7 cellular contexts compared by ENCODE assay signal in the genomic region with DNA sequence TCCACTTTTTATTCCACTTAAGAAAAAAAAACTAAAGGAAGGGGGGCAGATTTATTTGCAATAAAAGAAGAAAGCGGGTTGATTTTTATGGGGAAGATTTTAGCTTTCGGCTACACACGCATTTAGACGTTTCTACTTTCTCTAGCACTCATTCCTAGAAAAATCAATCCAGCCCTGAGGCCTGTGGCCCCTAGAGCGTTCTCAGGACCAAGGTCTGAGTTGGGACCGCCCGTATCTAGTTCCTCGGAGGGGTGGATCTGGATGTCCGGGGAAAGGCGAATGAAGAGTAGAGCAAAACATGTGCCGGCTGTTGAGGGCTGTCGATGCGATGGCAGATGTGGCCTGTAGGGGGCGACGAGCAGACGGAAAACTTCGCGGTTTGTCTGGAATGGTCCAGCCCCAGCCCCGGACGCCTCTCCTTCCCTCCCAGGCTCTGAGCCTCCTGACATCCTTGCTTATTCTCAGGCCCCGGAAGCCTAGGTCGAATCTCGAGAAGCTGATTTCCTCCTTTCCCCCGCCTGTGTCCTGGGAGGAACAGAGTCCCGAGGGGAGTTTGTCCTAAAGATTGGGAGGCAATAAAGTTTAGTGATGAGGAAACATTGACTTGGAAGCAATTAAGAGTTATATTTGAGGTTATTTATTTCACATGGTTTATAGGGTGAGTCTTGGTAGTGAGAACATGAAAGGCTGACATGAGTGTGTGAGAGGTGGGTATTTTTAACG. TPM values are rescaled to one million over a fixed set of nuclear protein-coding genes. Genes with fewer than 3 reads are reported as not detected.
DNase-seq lines count a peak whose midpoint lies in the region; ATAC-seq and TF ChIP-seq lines count a peak whose summit lies in the region.

No MANE protein-coding gene starts in this region.

- H3K4me3 ChIP-seq in WERI-Rb-1 (ENCODE audit: low read depth, low read length) (no peak overlapping the region), fibroblast of mammary gland (ENCODE audit: control insufficient read depth, low read depth, low read length) (no peak overlapping the region), neural cell (ENCODE audit: low read length) (no peak overlapping the region)

- TF ChIP-seq EP300 in neural cell (conservative IDR thresholded peaks at IDR 0.05; ENCODE audit: poor library complexity, severe bottlenecking): no peak

- H3K27ac ChIP-seq in WERI-Rb-1 (no peak overlapping the region), neural cell (ENCODE audit: low read length) (no peak overlapping the region)

- DNase-seq in DMS79 treated with DMSO at 0.1 percent for 48 hours (lab: John Stamatoyannopoulos, UW): peak; percentile 41
- DNase-seq in NCI-H1048 (lab: John Stamatoyannopoulos, UW): peak; percentile 25
- DNase-seq in WERI-Rb-1: peak; percentile 82
- peak; percentile 59 for DNase-seq in fibroblast of mammary gland (ENCODE audit: low read depth)

- no peak overlapping the region for H3K4me2 ChIP-seq in neural cell (ENCODE audit: low read length)

- H3K79me2 ChIP-seq in neural cell (replicated peaks; ENCODE audit: insufficient read depth, low read length): no peaks in the 10 kb centered on the region

- H3K9me2 ChIP-seq in neural cell (ENCODE audit: insufficient read depth, low read length): no peaks in the 10 kb centered on the region

- TF ChIP-seq RAD21 in neural cell (conservative IDR thresholded peaks at IDR 0.05): no peak

- no peaks in the 10 kb centered on the region for H3K9me3 ChIP-seq in WERI-Rb-1 (ENCODE audit: severe bottlenecking)
- H3K9me3 ChIP-seq in neural cell (ENCODE audit: low read length): no peaks in the 10 kb centered on the region

- H3K36me3 ChIP-seq in WERI-Rb-1 (no peaks in the 10 kb centered on the region), neural cell (ENCODE audit: insufficient read depth, low read length) (no peaks in the 10 kb centered on the region)

- H4K20me1 ChIP-seq in neural cell (ENCODE audit: insufficient read depth): no peaks in the 10 kb centered on the region

- peak; percentile 93 for TF ChIP-seq CTCF in WERI-Rb-1 (IDR thresholded peaks at IDR 0.05; ENCODE audit: low read depth, low read length)
- peak; percentile 77 for TF ChIP-seq CTCF in fibroblast of mammary gland (conservative IDR thresholded peaks at IDR 0.05; ENCODE audit: control insufficient read depth, insufficient read depth, low read depth, low read length)
- TF ChIP-seq CTCF in neural cell (IDR thresholded peaks at IDR 0.05; ENCODE audit: poor library complexity, severe bottlenecking): peak; percentile 61

- peak; percentile 44 for ATAC-seq in GM21526 (IDR thresholded peaks at IDR 0.05; ENCODE audit: low FRiP score, unreplicated experiment)
- no peak for ATAC-seq in HG03025 (IDR thresholded peaks at IDR 0.05; ENCODE audit: low FRiP score, unreplicated experiment)

- no peaks in the 10 kb centered on the region for H3F3A ChIP-seq in neural cell (ENCODE audit: insufficient read depth, low read length, poor library complexity, severe bottlenecking)

- no peak overlapping the region for H2AFZ ChIP-seq in neural cell (ENCODE audit: low read depth, low read length)

- H3K9ac ChIP-seq in neural cell (ENCODE audit: low read length): no peak overlapping the region

- H3K27me3 ChIP-seq in WERI-Rb-1 (ENCODE audit: insufficient read depth, low read depth, severe bottlenecking) (peaks cover 47% of the 10 kb centered on the region), neural cell (ENCODE audit: insufficient read depth, low read depth, low read length) (peaks cover 98% of the 10 kb centered on the region)

TF ChIP-seq in neural cell, 6 proteins besides CTCF, POLR2A, EP300 and RAD21:
- no peak for TF ChIP-seq POLR2AphosphoS5 (IDR thresholded peaks at IDR 0.05)
- no peak for TF ChIP-seq EZH2 (IDR thresholded peaks at IDR 0.05; ENCODE audit: borderline replicate concordance, insufficient read depth, low read length, poor library complexity, severe bottlenecking)
TF ChIP-seq in neural cell: peak in this region for 0.

RNA-seq across cellular contexts. Expression of a gene that starts 5.2 kb away (rescaled TPM):
- 0.14 TPM in 1 of 2 replicates, not detected in the other for polyA plus RNA-seq in neural cell
- polyA minus RNA-seq in neural cell: not detected in 2 replicates

RNA-seq across cellular contexts. Expression of a gene that starts 39.8 kb away (rescaled TPM):
- 31.3 and 46.8 TPM in 2 replicates for polyA plus RNA-seq in neural cell
- 36.8 and 37.5 TPM in 2 replicates for polyA minus RNA-seq in neural cell

Comparison
In these comparisons a context has a peak if more than half of its experiments do, and no peak if none do; other contexts are left out.
1. DNase-seq: peak in every context shown above with its lines; median percentile 82 in WERI-Rb-1; 59 in fibroblast of mammary gland; 41 in DMS79 treated with DMSO at 0.1 percent for 48 hours; 25 in NCI-H1048.